ENCODE assay signal across 8 cellular contexts in the genomic region with DNA sequence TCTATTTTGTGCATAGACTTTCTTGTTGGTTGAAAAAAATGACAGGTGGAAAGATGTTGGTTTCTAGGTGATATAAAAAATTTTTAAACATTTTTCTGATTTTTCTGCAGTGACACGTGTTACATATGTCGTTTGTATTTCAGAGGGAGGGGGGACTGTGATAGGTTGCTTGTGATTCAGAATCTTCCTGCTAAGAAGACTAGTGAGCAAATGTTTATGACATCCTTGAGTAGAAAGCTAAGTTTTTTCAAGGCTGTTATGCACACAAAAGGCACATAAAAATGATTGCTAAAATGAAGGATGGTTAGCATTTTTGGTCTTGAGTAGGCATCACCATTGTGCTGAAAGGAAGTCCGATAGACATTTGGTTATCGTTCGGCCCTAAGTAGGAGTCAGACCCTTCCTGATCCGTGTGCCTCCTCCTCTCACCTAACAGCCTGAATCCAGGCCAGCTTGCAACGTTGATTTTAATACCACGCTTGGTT. TPM values are rescaled to one million over a fixed set of nuclear protein-coding genes. Genes with fewer than 3 reads are reported as not detected.
DNase-seq lines count a peak whose midpoint lies in the region; ATAC-seq, FAIRE-seq and TF ChIP-seq lines count a peak whose summit lies in the region.

No MANE protein-coding gene starts in this region.

- peak overlapping the region; percentile 27 for H2AFZ ChIP-seq in ACC112 (ENCODE audit: low read length, unreplicated experiment)

- no peak for DNase-seq in GM12891 (ENCODE audit: insufficient read length, low spot score)
- DNase-seq in RCC 7860 (ENCODE audit: low spot score), result peak; percentile 15
- no peak for DNase-seq in HuH-7.5 (ENCODE audit: low spot score)

- peaks cover 64% of the 10 kb centered on the region for H3K79me2 ChIP-seq in ACC112 (ENCODE audit: control insufficient read depth, insufficient read depth, low read length, unreplicated experiment)

- H3K9ac ChIP-seq in duodenal mucosa (ENCODE audit: low read depth in 1 of 2, low read length in 2 of 2), result peak overlapping the region; percentile 74 to 82

- no peaks in the 10 kb centered on the region for H3K27me3 Mint-ChIP-seq in nephron (ENCODE audit: low read depth)

- no peak for TF ChIP-seq CTCF in nephron (IDR thresholded peaks at IDR 0.05; ENCODE audit: unreplicated experiment in 3 of 3)

- peak overlapping the region; percentile 84 to 99 (median 91) for H3K4me3 Mint-ChIP-seq in nephron

- peak overlapping the region; percentile 82 for H3K4me3 ChIP-seq in ACC112 (ENCODE audit: low read depth, low read length)
- H3K4me3 ChIP-seq in duodenal mucosa (ENCODE audit: low read depth in 1 of 2, low read length in 2 of 2), result peak overlapping the region; percentile 77 to 91

- peak overlapping the region; percentile 87 for H3K27ac ChIP-seq in ACC112 (ENCODE audit: low read depth, low read length)
- no peak overlapping the region for H3K27ac ChIP-seq in duodenal mucosa (ENCODE audit: low read depth, low read length)

- H3K36me3 ChIP-seq in ACC112 (ENCODE audit: insufficient read depth, low read length) (peaks cover 21% of the 10 kb centered on the region), duodenal mucosa (ENCODE audit: control insufficient read depth in 1 of 2, insufficient read depth in 2 of 2, low read length in 2 of 2) (peaks cover 4 to 9% of the 10 kb centered on the region in 2 donors)

- H3K27me3 ChIP-seq in ACC112 (ENCODE audit: insufficient read depth, low read length), result no peaks in the 10 kb centered on the region
- no peaks in the 10 kb centered on the region for H3K27me3 ChIP-seq in duodenal mucosa (ENCODE audit: control insufficient read depth in 1 of 2, insufficient read depth in 2 of 2, low read length in 2 of 2)

- peaks cover 21% of the 10 kb centered on the region for H3K36me3 Mint-ChIP-seq in nephron (ENCODE audit: low read depth)

- FAIRE-seq in GM12891 (lab: Jason Lieb, UNC) (peak; percentile 59), RCC 7860 (lab: Jason Lieb, UNC) (no peak)

- peaks cover 29% of the 10 kb centered on the region for H3K4me1 Mint-ChIP-seq in nephron

- no peak for TF ChIP-seq POLR2A in GM12891 (IDR thresholded peaks at IDR 0.05; ENCODE audit: low read depth, low read length)

- no peaks in the 10 kb centered on the region for H3K9me3 Mint-ChIP-seq in nephron

- ATAC-seq in HG03520 (IDR thresholded peaks at IDR 0.05; ENCODE audit: unreplicated experiment), result no peak
- no peak for ATAC-seq in HG02884 (IDR thresholded peaks at IDR 0.05; ENCODE audit: unreplicated experiment)

- H3K27ac Mint-ChIP-seq in nephron, result peak overlapping the region; percentile 96 to 98 (median 97)

- no peaks in the 10 kb centered on the region for H3K9me3 ChIP-seq in duodenal mucosa (ENCODE audit: control insufficient read depth in 1 of 2, low read length in 2 of 2)

- peaks cover 4% of the 10 kb centered on the region for H3K4me1 ChIP-seq in ACC112 (ENCODE audit: control insufficient read depth, insufficient read depth, low read length, unreplicated experiment)
- peaks cover 20 to 25% of the 10 kb centered on the region in 2 donors for H3K4me1 ChIP-seq in duodenal mucosa (ENCODE audit: control insufficient read depth in 1 of 2, insufficient read depth in 2 of 2, low read length in 2 of 2)

TF ChIP-seq in GM12891, 5 proteins besides CTCF, POLR2A, EP300 and RAD21:
- no peak for TF ChIP-seq TAF1 (IDR thresholded peaks at IDR 0.05; ENCODE audit: low read depth, low read length)
- TF ChIP-seq POLR2AphosphoS5 (IDR thresholded peaks at IDR 0.05; ENCODE audit: low read depth, low read length), result no peak

RNA-seq across cellular contexts. Expression of a gene that starts 1.5 kb away (rescaled TPM):
- 22.0 TPM for polyA plus RNA-seq in GM12891 (2012; ENCODE audit: low read depth, missing spikeins)

RNA-seq across cellular contexts. Expression of a gene that starts 23.2 kb away (rescaled TPM):
- 25.4 TPM for polyA plus RNA-seq in GM12891 (2012; ENCODE audit: low read depth, missing spikeins)
